Comparison of ENCODE assay signal across 1 cellular context in genomic region chr2:73176881-73177644, GRCh38.
TF ChIP-seq lines count a peak whose summit lies in the region.

No MANE protein-coding gene starts in this region.

TF ChIP-seq in HEK293, 187 proteins besides CTCF, POLR2A, EP300 and RAD21 (continued from another document and continues in another):
- TF ChIP-seq ZNF266 (tag by site-specific recombination; IDR thresholded peaks at IDR 0.05; ENCODE audit: low read depth) = no peak
- TF ChIP-seq ZNF701 (tag by site-specific recombination; IDR thresholded peaks at IDR 0.05) = no peak
- TF ChIP-seq HOXC10 (CRISPR knock-in tag; IDR thresholded peaks at IDR 0.05) = no peak; the same call in 1 of the 2 replicates
- TF ChIP-seq ZBTB17 (tag by site-specific recombination; IDR thresholded peaks at IDR 0.05) = peak; percentile 91
- TF ChIP-seq ZSCAN18 (tag by site-specific recombination; IDR thresholded peaks at IDR 0.05) = no peak
- no peak for TF ChIP-seq ZNF221 (tag by site-specific recombination; IDR thresholded peaks at IDR 0.05; ENCODE audit: borderline replicate concordance)
- TF ChIP-seq ZNF501 (tag by site-specific recombination; IDR thresholded peaks at IDR 0.05) = peak; percentile 87; the same call in 1 of the 2 replicates
- peak; percentile 84 for TF ChIP-seq ZEB2 (tag by site-specific recombination; IDR thresholded peaks at IDR 0.05)
- no peak for TF ChIP-seq ZNF239 (tag by site-specific recombination; IDR thresholded peaks at IDR 0.05)
- no peak for TF ChIP-seq TCF7L2 (IDR thresholded peaks at IDR 0.05; ENCODE audit: borderline replicate concordance, low read depth, low read length)
- TF ChIP-seq EGR2 (tag by site-specific recombination; IDR thresholded peaks at IDR 0.05; ENCODE audit: low read depth) = no peak
- TF ChIP-seq ZNF677 (tag by site-specific recombination; IDR thresholded peaks at IDR 0.05) = no peak
- 0 out of 2 replicates have a peak, but pooled peaks have one; percentile 49 for TF ChIP-seq ZNF629 (tag by site-specific recombination; IDR thresholded peaks at IDR 0.05)
- no peak for TF ChIP-seq TRIM28 (IDR thresholded peaks at IDR 0.05; ENCODE audit: borderline replicate concordance, low read length)
- TF ChIP-seq ZNF114 (tag by site-specific recombination; IDR thresholded peaks at IDR 0.05) = no peak
- no peak for TF ChIP-seq ZNF10 (tag by site-specific recombination; IDR thresholded peaks at IDR 0.05)
- peak; percentile 88 for TF ChIP-seq ZNF341 (tag by site-specific recombination; IDR thresholded peaks at IDR 0.05; ENCODE audit: low read depth)
- TF ChIP-seq MEIS1 (CRISPR knock-in tag; IDR thresholded peaks at IDR 0.05; ENCODE audit: borderline replicate concordance) = no peak
- no peak for TF ChIP-seq BCL11B (tag by site-specific recombination; IDR thresholded peaks at IDR 0.05; ENCODE audit: low read depth)
- no peak for TF ChIP-seq PRDM4 (tag by site-specific recombination; IDR thresholded peaks at IDR 0.05)
- TF ChIP-seq, protein P1, sequence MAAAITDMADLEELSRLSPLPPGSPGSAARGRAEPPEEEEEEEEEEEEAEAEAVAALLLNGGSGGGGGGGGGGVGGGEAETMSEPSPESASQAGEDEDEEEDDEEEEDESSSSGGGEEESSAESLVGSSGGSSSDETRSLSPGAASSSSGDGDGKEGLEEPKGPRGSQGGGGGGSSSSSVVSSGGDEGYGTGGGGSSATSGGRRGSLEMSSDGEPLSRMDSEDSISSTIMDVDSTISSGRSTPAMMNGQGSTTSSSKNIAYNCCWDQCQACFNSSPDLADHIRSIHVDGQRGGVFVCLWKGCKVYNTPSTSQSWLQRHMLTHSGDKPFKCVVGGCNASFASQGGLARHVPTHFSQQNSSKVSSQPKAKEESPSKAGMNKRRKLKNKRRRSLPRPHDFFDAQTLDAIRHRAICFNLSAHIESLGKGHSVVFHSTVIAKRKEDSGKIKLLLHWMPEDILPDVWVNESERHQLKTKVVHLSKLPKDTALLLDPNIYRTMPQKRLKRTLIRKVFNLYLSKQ (tag by site-specific recombination; IDR thresholded peaks at IDR 0.05; ENCODE audit: borderline replicate concordance) = no peak
- no peak for TF ChIP-seq ZNF670 (tag by site-specific recombination; IDR thresholded peaks at IDR 0.05; ENCODE audit: low read depth)
- TF ChIP-seq MYNN (tag by site-specific recombination; IDR thresholded peaks at IDR 0.05; ENCODE audit: borderline replicate concordance) = no peak
- TF ChIP-seq, protein P2, sequence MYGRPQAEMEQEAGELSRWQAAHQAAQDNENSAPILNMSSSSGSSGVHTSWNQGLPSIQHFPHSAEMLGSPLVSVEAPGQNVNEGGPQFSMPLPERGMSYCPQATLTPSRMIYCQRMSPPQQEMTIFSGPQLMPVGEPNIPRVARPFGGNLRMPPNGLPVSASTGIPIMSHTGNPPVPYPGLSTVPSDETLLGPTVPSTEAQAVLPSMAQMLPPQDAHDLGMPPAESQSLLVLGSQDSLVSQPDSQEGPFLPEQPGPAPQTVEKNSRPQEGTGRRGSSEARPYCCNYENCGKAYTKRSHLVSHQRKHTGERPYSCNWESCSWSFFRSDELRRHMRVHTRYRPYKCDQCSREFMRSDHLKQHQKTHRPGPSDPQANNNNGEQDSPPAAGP (tag by site-specific recombination; IDR thresholded peaks at IDR 0.05) = peak; percentile 91
- TF ChIP-seq ZNF660 (tag by site-specific recombination; IDR thresholded peaks at IDR 0.05) = peak; percentile 41; the same call in 1 of the 2 replicates
- TF ChIP-seq KLF8 (tag by site-specific recombination; IDR thresholded peaks at IDR 0.05) = peak; percentile 87
- 0 out of 2 replicates have a peak, but pooled peaks have one; percentile 27 for TF ChIP-seq KLF7 (tag by site-specific recombination; IDR thresholded peaks at IDR 0.05; ENCODE audit: borderline replicate concordance)
- peak; percentile 67 for TF ChIP-seq ZBTB8A (tag by site-specific recombination; IDR thresholded peaks at IDR 0.05)
- no peak for TF ChIP-seq ZNF19 (tag by site-specific recombination; IDR thresholded peaks at IDR 0.05; ENCODE audit: low read depth)
- TF ChIP-seq ZNF366 (tag by site-specific recombination; conservative IDR thresholded peaks at IDR 0.05) = peak; percentile 61
- TF ChIP-seq ZNF169 (tag by site-specific recombination; IDR thresholded peaks at IDR 0.05) = no peak
- no peak for TF ChIP-seq ZNF211 (tag by site-specific recombination; IDR thresholded peaks at IDR 0.05; ENCODE audit: low read depth)
- TF ChIP-seq SETDB1 (IDR thresholded peaks at IDR 0.05; ENCODE audit: insufficient read length, low read length) = no peak
- TF ChIP-seq, protein P3, sequence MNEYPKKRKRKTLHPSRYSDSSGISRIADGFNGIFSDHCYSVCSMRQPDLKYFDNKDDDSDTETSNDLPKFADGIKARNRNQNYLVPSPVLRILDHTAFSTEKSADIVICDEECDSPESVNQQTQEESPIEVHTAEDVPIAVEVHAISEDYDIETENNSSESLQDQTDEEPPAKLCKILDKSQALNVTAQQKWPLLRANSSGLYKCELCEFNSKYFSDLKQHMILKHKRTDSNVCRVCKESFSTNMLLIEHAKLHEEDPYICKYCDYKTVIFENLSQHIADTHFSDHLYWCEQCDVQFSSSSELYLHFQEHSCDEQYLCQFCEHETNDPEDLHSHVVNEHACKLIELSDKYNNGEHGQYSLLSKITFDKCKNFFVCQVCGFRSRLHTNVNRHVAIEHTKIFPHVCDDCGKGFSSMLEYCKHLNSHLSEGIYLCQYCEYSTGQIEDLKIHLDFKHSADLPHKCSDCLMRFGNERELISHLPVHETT (tag by site-specific recombination; IDR thresholded peaks at IDR 0.05) = peak; percentile 75
- no peak for TF ChIP-seq FEZF1 (tag by site-specific recombination; IDR thresholded peaks at IDR 0.05)
- no peak for TF ChIP-seq ZNF433 (tag by site-specific recombination; IDR thresholded peaks at IDR 0.05; ENCODE audit: low read depth)
- no peak for TF ChIP-seq ZNF202 (tag by site-specific recombination; IDR thresholded peaks at IDR 0.05; ENCODE audit: borderline replicate concordance)
- TF ChIP-seq ZFP41 (tag by site-specific recombination; IDR thresholded peaks at IDR 0.05; ENCODE audit: borderline replicate concordance) = no peak
- TF ChIP-seq ZNF544 (tag by site-specific recombination; IDR thresholded peaks at IDR 0.05) = no peak
- peak; percentile 93 for TF ChIP-seq IKZF3 (tag by site-specific recombination; IDR thresholded peaks at IDR 0.05)
- no peak for TF ChIP-seq HOXD13 (CRISPR knock-in tag; IDR thresholded peaks at IDR 0.05; ENCODE audit: borderline replicate concordance)
- TF ChIP-seq, protein P4, sequence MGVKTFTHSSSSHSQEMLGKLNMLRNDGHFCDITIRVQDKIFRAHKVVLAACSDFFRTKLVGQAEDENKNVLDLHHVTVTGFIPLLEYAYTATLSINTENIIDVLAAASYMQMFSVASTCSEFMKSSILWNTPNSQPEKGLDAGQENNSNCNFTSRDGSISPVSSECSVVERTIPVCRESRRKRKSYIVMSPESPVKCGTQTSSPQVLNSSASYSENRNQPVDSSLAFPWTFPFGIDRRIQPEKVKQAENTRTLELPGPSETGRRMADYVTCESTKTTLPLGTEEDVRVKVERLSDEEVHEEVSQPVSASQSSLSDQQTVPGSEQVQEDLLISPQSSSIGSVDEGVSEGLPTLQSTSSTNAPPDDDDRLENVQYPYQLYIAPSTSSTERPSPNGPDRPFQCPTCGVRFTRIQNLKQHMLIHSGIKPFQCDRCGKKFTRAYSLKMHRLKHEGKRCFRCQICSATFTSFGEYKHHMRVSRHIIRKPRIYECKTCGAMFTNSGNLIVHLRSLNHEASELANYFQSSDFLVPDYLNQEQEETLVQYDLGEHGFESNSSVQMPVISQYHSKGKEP (tag by site-specific recombination; IDR thresholded peaks at IDR 0.05) = no peak
- TF ChIP-seq ZNF16 (tag by site-specific recombination; IDR thresholded peaks at IDR 0.05; ENCODE audit: low read depth) = no peak
- peak; percentile 38; the same call in 1 of the 2 replicates for TF ChIP-seq KLF10 (tag by site-specific recombination; IDR thresholded peaks at IDR 0.05)
- TF ChIP-seq ZNF423 (tag by site-specific recombination; IDR thresholded peaks at IDR 0.05) = no peak
- TF ChIP-seq ATF2 (tag by site-specific recombination; IDR thresholded peaks at IDR 0.05; ENCODE audit: low read depth) = no peak
- no peak for TF ChIP-seq ZNF404 (tag by site-specific recombination; IDR thresholded peaks at IDR 0.05)
- no peak for TF ChIP-seq OVOL3 (tag by site-specific recombination; IDR thresholded peaks at IDR 0.05)
- TF ChIP-seq ZNF558 (tag by site-specific recombination; IDR thresholded peaks at IDR 0.05) = no peak
- TF ChIP-seq ZNF571 (tag by site-specific recombination; IDR thresholded peaks at IDR 0.05) = no peak
- TF ChIP-seq ZNF223 (tag by site-specific recombination; IDR thresholded peaks at IDR 0.05) = no peak
- TF ChIP-seq ZNF48 (tag by site-specific recombination; IDR thresholded peaks at IDR 0.05) = no peak
- no peak for TF ChIP-seq ZNF37A (tag by site-specific recombination; IDR thresholded peaks at IDR 0.05)
- TF ChIP-seq ZNF292 (tag by site-specific recombination; IDR thresholded peaks at IDR 0.05; ENCODE audit: borderline replicate concordance, low read depth) = no peak
- no peak for TF ChIP-seq TSHZ1 (tag by site-specific recombination; IDR thresholded peaks at IDR 0.05; ENCODE audit: borderline replicate concordance)
- TF ChIP-seq ZNF391 (tag by site-specific recombination; IDR thresholded peaks at IDR 0.05; ENCODE audit: borderline replicate concordance, low read depth) = peak; percentile 45; the same call in 1 of the 2 replicates
- TF ChIP-seq ZNF560 (tag by site-specific recombination; IDR thresholded peaks at IDR 0.05; ENCODE audit: borderline replicate concordance) = no peak
- no peak for TF ChIP-seq ZNF624 (tag by site-specific recombination; IDR thresholded peaks at IDR 0.05)
- TF ChIP-seq ZBTB21 (tag by site-specific recombination; IDR thresholded peaks at IDR 0.05) = no peak
